Comparison of ENCODE assay signal across 20 cellular contexts in genomic region chr11:124754710-124755109, GRCh38. TPM values are rescaled to one million over a fixed set of nuclear protein-coding genes. Genes with fewer than 3 reads are reported as not detected.
DNase-seq lines count a peak whose midpoint lies in the region; ATAC-seq, FAIRE-seq and TF ChIP-seq lines count a peak whose summit lies in the region.
"Had no signal": no experiment of that assay in that cellular context is flagged by ENCODE, and none has a peak within 500 bp of the region (broad histone marks: within the 10 kb centered on the region; RNA-seq: fewer than 3 reads in every experiment).

No MANE protein-coding gene starts in this region.

- no peak overlapping the region for H2AFZ ChIP-seq in PC-3 (ENCODE audit: low read length)
- no peak overlapping the region for H2AFZ ChIP-seq in endothelial cell of umbilical vein (ENCODE audit: low read depth, low read length)

- H3F3A ChIP-seq in PC-3 (ENCODE audit: low read length, unreplicated experiment): no peaks in the 10 kb centered on the region

- H3K9me2 ChIP-seq in PC-3 (replicated peaks; ENCODE audit: low read length): no peaks in the 10 kb centered on the region

- no peak overlapping the region for H3K27ac ChIP-seq in PC-3 (ENCODE audit: low read length)
- peak overlapping the region; percentile 35 for H3K27ac ChIP-seq in endothelial cell of umbilical vein (ENCODE audit: insufficient read depth, low read depth, low read length)
- no peak overlapping the region for H3K27ac ChIP-seq in CD4-positive, alpha-beta T cell (ENCODE audit: low read depth, low read length)
- H3K27ac ChIP-seq: SJCRH30 had no signal

- no peaks in the 10 kb centered on the region for H3K36me3 Mint-ChIP-seq in CD4-positive, alpha-beta T cell (ENCODE audit: low read depth)
- H3K36me3 Mint-ChIP-seq: CD4-positive, alpha-beta memory T cell had no signal

- H3K4me2 ChIP-seq in PC-3 (ENCODE audit: low read length): peak overlapping the region; percentile 42
- H3K4me2 ChIP-seq in endothelial cell of umbilical vein (ENCODE audit: insufficient read depth, low read length): peak overlapping the region; percentile 37

- ATAC-seq in PC-3 (no peak), GM18502 (IDR thresholded peaks at IDR 0.05; ENCODE audit: poor library complexity, unreplicated experiment) (no peak)
- no peak for ATAC-seq in CD4-positive, alpha-beta T cell (ENCODE audit: poor library complexity)
- ATAC-seq: K562 had no signal

- FAIRE-seq in endothelial cell of umbilical vein (lab: Jason Lieb, UNC): no peak
- FAIRE-seq: A204.1, K562 had no signal

- H3K36me3 ChIP-seq in PC-3 (ENCODE audit: low read depth, low read length) (no peaks in the 10 kb centered on the region), endothelial cell of umbilical vein (ENCODE audit: control insufficient read depth in 2 of 2, extremely low read depth in 1 of 2, insufficient read depth in 2 of 2, low read length in 2 of 2) (peaks cover 23 to 38% of the 10 kb centered on the region in 2 experiments)
- H3K36me3 ChIP-seq: SJCRH30 had no signal

- no peaks in the 10 kb centered on the region for H3K9me1 ChIP-seq in endothelial cell of umbilical vein (replicated peaks; ENCODE audit: control insufficient read depth, extremely low read depth, insufficient read depth, low read length)

- H3K4me1 Mint-ChIP-seq in CD4-positive, alpha-beta T cell (ENCODE audit: low read depth): peaks cover 21% of the 10 kb centered on the region

- H3K9me3 Mint-ChIP-seq in CD4-positive, alpha-beta T cell: no peaks in the 10 kb centered on the region
- H3K9me3 Mint-ChIP-seq: CD4-positive, alpha-beta memory T cell had no signal

- dilution Hi-C loops in endothelial cell of umbilical vein (cut with MboI; ENCODE audit: extremely low pct_ligation_motif_present, low sequenced_read_pairs): no loop called here

- peaks cover 52% of the 10 kb centered on the region for H3K27me3 Mint-ChIP-seq in CD4-positive, alpha-beta T cell

- no peak for TF ChIP-seq POLR2A in endothelial cell of umbilical vein (IDR thresholded peaks at IDR 0.05; ENCODE audit: low read depth, low read length)

- H4K20me1 ChIP-seq in PC-3 (ENCODE audit: low read length) (no peaks in the 10 kb centered on the region), endothelial cell of umbilical vein (replicated peaks; ENCODE audit: control insufficient read depth, extremely low read depth, insufficient read depth, low read length) (no peaks in the 10 kb centered on the region)

- no peak for TF ChIP-seq CTCF in PC-3 (conservative IDR thresholded peaks at IDR 0.05; ENCODE audit: low read depth, low read length)
- no peak for TF ChIP-seq CTCF in endothelial cell of umbilical vein (IDR thresholded peaks at IDR 0.05; ENCODE audit: extremely low read depth in 1 of 2, insufficient read depth in 1 of 2, low read depth in 1 of 2, low read length in 2 of 2)
- TF ChIP-seq CTCF in CD4-positive, alpha-beta T cell (IDR thresholded peaks at IDR 0.05): no peak

- peaks cover 31% of the 10 kb centered on the region for H3K4me1 ChIP-seq in PC-3 (ENCODE audit: insufficient read depth, low read length)
- peaks cover 73% of the 10 kb centered on the region for H3K4me1 ChIP-seq in endothelial cell of umbilical vein (ENCODE audit: control insufficient read depth, extremely low read depth, insufficient read depth, low read length)
- H3K4me1 ChIP-seq: SJCRH30 had no signal

- no peak overlapping the region for H3K27ac Mint-ChIP-seq in CD4-positive, alpha-beta T cell
- H3K27ac Mint-ChIP-seq: CD4-positive, alpha-beta memory T cell had no signal

- no peak overlapping the region for H3K4me3 Mint-ChIP-seq in CD4-positive, alpha-beta T cell
- H3K4me3 Mint-ChIP-seq: CD4-positive, alpha-beta memory T cell had no signal

- peak; percentile 33 for DNase-seq in AG08396 (ENCODE audit: low spot score)
- no peak for DNase-seq in PC-3
- no peak for DNase-seq in endothelial cell of umbilical vein (ENCODE audit: low read depth, low spot score)
- peak; percentile 10 for DNase-seq in retina
- no peak for DNase-seq in CD4-positive, alpha-beta T cell
- DNase-seq in NCI-H446 treated with DMSO at 0.1 percent for 48 hours (lab: John Stamatoyannopoulos, UW): no peak
- DNase-seq: CD4-positive, alpha-beta memory T cell; DMS153; GDM1; GOT3; NCI-H1105; NCI-H1694 treated with DMSO at 0.1 percent for 48 hours; NCI-H510A treated with DMSO at 0.1 percent for 48 hours; NCI-H774; SJCRH30 had no signal

- H3K4me3 ChIP-seq in PC-3 (ENCODE audit: low read length) (no peak overlapping the region), endothelial cell of umbilical vein (replicated peaks in 1 of 3; ENCODE audit: insufficient read depth in 1 of 3, low read depth in 1 of 3, low read length in 3 of 3) (no peak overlapping the region)
- H3K4me3 ChIP-seq: K562, SJCRH30 had no signal

- H3K79me2 ChIP-seq in PC-3 (ENCODE audit: low read length) (no peaks in the 10 kb centered on the region), endothelial cell of umbilical vein (ENCODE audit: control insufficient read depth, insufficient read depth, low read length) (peaks cover 41% of the 10 kb centered on the region)

- BruUV-seq in PC-3 (replicated peaks; lab: Mats Ljungman, UMichigan): no TSS peak
- BruUV-seq in endothelial cell of umbilical vein (replicated peaks; lab: Mats Ljungman, UMichigan): no TSS peak

- H3K27me3 ChIP-seq in PC-3 (ENCODE audit: low read length) (no peaks in the 10 kb centered on the region), endothelial cell of umbilical vein (ENCODE audit: control insufficient read depth in 2 of 2, insufficient read depth in 2 of 2, low read length in 2 of 2) (no peaks in the 10 kb centered on the region)
- H3K27me3 ChIP-seq in CD4-positive, alpha-beta T cell (ENCODE audit: control insufficient read depth, insufficient read depth, low read length): peaks cover 37% of the 10 kb centered on the region
- H3K27me3 ChIP-seq: SJCRH30 had no signal

- intact Hi-C loops in PC-3 (cut with micrococcal nuclease): no loop called here
- intact Hi-C loops in endothelial cell of umbilical vein (cut with micrococcal nuclease): no loop called here
- intact Hi-C loops in CD4-positive, alpha-beta T cell (cut with DNase I, micrococcal nuclease): no loop called here

- POLR2A ChIA-PET in PC-3 (lab: Charles Lee; ENCODE audit: unreplicated experiment): interaction anchor here (1.0 kb wide), 1 partner anchor 81 kb away, joined by 10 read pairs; no protein-coding TSS in a partner anchor
- POLR2A ChIA-PET in endothelial cell of umbilical vein (lab: Charles Lee): interaction anchor here (1.2 to 1.8 kb wide), 2 partner anchors 8 to 122 kb away, joined by 3 to 7 read pairs; no protein-coding TSS in a partner anchor
- POLR2A ChIA-PET in CD4-positive, alpha-beta T cell (lab: Charles Lee): no interaction called here

- no peaks in the 10 kb centered on the region for H3K9me3 ChIP-seq in PC-3 (ENCODE audit: low read length)
- no peaks in the 10 kb centered on the region for H3K9me3 ChIP-seq in endothelial cell of umbilical vein (replicated peaks; ENCODE audit: control insufficient read depth, insufficient read depth, low read length)
- H3K9me3 ChIP-seq in CD4-positive, alpha-beta T cell (ENCODE audit: control insufficient read depth, low read length): no peaks in the 10 kb centered on the region
- H3K9me3 ChIP-seq: SJCRH30 had no signal

- no peak overlapping the region for H3K9ac ChIP-seq in PC-3 (ENCODE audit: low read length)
- H3K9ac ChIP-seq in endothelial cell of umbilical vein (replicated peaks; ENCODE audit: extremely low read depth, insufficient read depth, low read length): no peak overlapping the region

- CTCF ChIA-PET in PC-3 (lab: Charles Lee) (interaction anchor here (0.6 kb wide), 1 partner anchor 87 kb away, joined by 3 read pairs; no protein-coding TSS in a partner anchor), endothelial cell of umbilical vein (lab: Charles Lee) (interaction anchor here (1.2 to 16.9 kb wide), 5 partner anchors 6 to 110 kb away, joined by 3 to 301 read pairs (median 29); partner anchors contain the start of genes ESAM, NRGN and VSIG2)
- CTCF ChIA-PET in CD4-positive, alpha-beta T cell (lab: Charles Lee): interaction anchor here (0.9 to 6.5 kb wide), 3 partner anchors 9 to 86 kb away, joined by 3 to 46 read pairs (median 3); no protein-coding TSS in a partner anchor

RNA-seq across cellular contexts. Expression of gene VSIG2, which starts 2.7 kb away (rescaled TPM):
- total RNA-seq in PC-3 (2014; rRNA removed): not detected in 2 replicates
- 3.6 and 7.0 TPM in 2 replicates for total RNA-seq in endothelial cell of umbilical vein
- 0.94 and 1.2 TPM in 2 replicates for polyA plus RNA-seq in endothelial cell of umbilical vein
- polyA plus RNA-seq in endothelial cell of umbilical vein (2011; cell fraction: cytosol; rRNA removed): 0.34 and 0.45 TPM in 2 replicates
- 5.8 and 9.3 TPM in 2 replicates for polyA plus RNA-seq in endothelial cell of umbilical vein (2011; cell fraction: nucleus; rRNA removed)
- polyA plus RNA-seq in endothelial cell of umbilical vein (2012): 1.1 TPM in 2 replicates
- polyA minus RNA-seq in endothelial cell of umbilical vein: 0.32 and 0.49 TPM in 2 replicates
- not detected for polyA minus RNA-seq in endothelial cell of umbilical vein (2011; cell fraction: cytosol; rRNA and poly(A)+ RNA removed)
- 0.38 and 0.63 TPM in 2 replicates for polyA minus RNA-seq in endothelial cell of umbilical vein (2011; cell fraction: nucleus; rRNA and poly(A)+ RNA removed)
- total RNA-seq in CD4-positive, alpha-beta T cell: under 1 TPM in 1 of 2 experiments, not detected in 1; 0.28 TPM
- total RNA-seq: Daoy, K562, SJCRH30 had no signal
- polyA plus RNA-seq: BJ, K562 had no signal

RNA-seq across cellular contexts. Expression of gene ESAM, which starts 7.4 kb away (rescaled TPM):
- total RNA-seq in PC-3 (2014; rRNA removed) (10.4 and 10.8 TPM in 2 replicates), endothelial cell of umbilical vein (273 and 303 TPM in 2 replicates)
- 383 and 451 TPM in 2 replicates for polyA plus RNA-seq in endothelial cell of umbilical vein
- polyA plus RNA-seq in endothelial cell of umbilical vein (2011; cell fraction: cytosol; rRNA removed): 364 and 365 TPM in 2 replicates
- polyA plus RNA-seq in endothelial cell of umbilical vein (2011; cell fraction: nucleus; rRNA removed): 321 and 349 TPM in 2 replicates
- polyA plus RNA-seq in endothelial cell of umbilical vein (2012): 148 and 187 TPM in 2 replicates
- polyA minus RNA-seq in endothelial cell of umbilical vein: 205 and 226 TPM in 2 replicates
- 0.51 TPM for polyA minus RNA-seq in endothelial cell of umbilical vein (2011; cell fraction: cytosol; rRNA and poly(A)+ RNA removed)
- polyA minus RNA-seq in endothelial cell of umbilical vein (2011; cell fraction: nucleus; rRNA and poly(A)+ RNA removed): 66.6 and 81.3 TPM in 2 replicates
- under 1 TPM; 0.38 to 0.64 TPM for total RNA-seq in CD4-positive, alpha-beta T cell

RNA-seq across cellular contexts. Expression of gene NRGN, which starts 15.0 kb away (rescaled TPM):
- total RNA-seq in PC-3 (2014; rRNA removed): 15.5 and 20.3 TPM in 2 replicates
- 30.9 and 33.5 TPM in 2 replicates for total RNA-seq in endothelial cell of umbilical vein
- polyA plus RNA-seq in endothelial cell of umbilical vein: 29.1 and 31.5 TPM in 2 replicates
- 24.3 and 27.7 TPM in 2 replicates for polyA plus RNA-seq in endothelial cell of umbilical vein (2011; cell fraction: cytosol; rRNA removed)
- 24.0 and 26.1 TPM in 2 replicates for polyA plus RNA-seq in endothelial cell of umbilical vein (2011; cell fraction: nucleus; rRNA removed)
- polyA plus RNA-seq in endothelial cell of umbilical vein (2012): 24.3 and 42.3 TPM in 2 replicates
- polyA minus RNA-seq in endothelial cell of umbilical vein: 7.5 and 11.0 TPM in 2 replicates
- 1.3 TPM for polyA minus RNA-seq in endothelial cell of umbilical vein (2011; cell fraction: cytosol; rRNA and poly(A)+ RNA removed)
- polyA minus RNA-seq in endothelial cell of umbilical vein (2011; cell fraction: nucleus; rRNA and poly(A)+ RNA removed): 5.5 and 9.1 TPM in 2 replicates
- 1 to 10 TPM in 1 of 2 experiments, under 1 TPM in 1; 0.84 to 1.4 TPM for total RNA-seq in CD4-positive, alpha-beta T cell
- polyA plus RNA-seq: CD4-positive, alpha-beta memory T cell had no signal

RNA-seq across cellular contexts. Expression of gene MSANTD2, which starts 45.5 kb away (rescaled TPM):
- 29.5 and 32.6 TPM in 2 replicates for total RNA-seq in PC-3 (2014; rRNA removed)
- 17.0 and 23.2 TPM in 2 replicates for total RNA-seq in endothelial cell of umbilical vein
- 5.5 and 5.6 TPM in 2 replicates for polyA plus RNA-seq in endothelial cell of umbilical vein
- polyA plus RNA-seq in endothelial cell of umbilical vein (2011; cell fraction: cytosol; rRNA removed): 4.2 and 5.5 TPM in 2 replicates
- polyA plus RNA-seq in endothelial cell of umbilical vein (2011; cell fraction: nucleus; rRNA removed): 38.7 and 39.2 TPM in 2 replicates
- polyA plus RNA-seq in endothelial cell of umbilical vein (2012): 6.5 and 10.3 TPM in 2 replicates
- 5.5 and 7.1 TPM in 2 replicates for polyA minus RNA-seq in endothelial cell of umbilical vein
- 4.1 TPM for polyA minus RNA-seq in endothelial cell of umbilical vein (2011; cell fraction: cytosol; rRNA and poly(A)+ RNA removed)
- 14.6 and 16.4 TPM in 2 replicates for polyA minus RNA-seq in endothelial cell of umbilical vein (2011; cell fraction: nucleus; rRNA and poly(A)+ RNA removed)
- total RNA-seq in CD4-positive, alpha-beta T cell: 1 to 10 TPM; 4.2 to 5.1 TPM

Comparison
In these comparisons a context has a peak if more than half of its experiments do, and no peak if none do; other contexts are left out.
1. DNase-seq: peak in AG08396 (single experiment) and retina (single experiment); none in PC-3 (single experiment), endothelial cell of umbilical vein (single experiment), CD4-positive, alpha-beta T cell (0 of 10) and NCI-H446 treated with DMSO at 0.1 percent for 48 hours (single experiment).
2. RNA of gene ESAM, which starts 7.4 kb away (total RNA-seq): 273 to 303 TPM in endothelial cell of umbilical vein; 10.4 to 10.8 TPM in PC-3 and 0.38 to 0.64 TPM in CD4-positive, alpha-beta T cell; every median in the first group is over 10 times any median in the second.